Comparison of ENCODE assay signal across 19 cellular contexts in the genomic region with DNA sequence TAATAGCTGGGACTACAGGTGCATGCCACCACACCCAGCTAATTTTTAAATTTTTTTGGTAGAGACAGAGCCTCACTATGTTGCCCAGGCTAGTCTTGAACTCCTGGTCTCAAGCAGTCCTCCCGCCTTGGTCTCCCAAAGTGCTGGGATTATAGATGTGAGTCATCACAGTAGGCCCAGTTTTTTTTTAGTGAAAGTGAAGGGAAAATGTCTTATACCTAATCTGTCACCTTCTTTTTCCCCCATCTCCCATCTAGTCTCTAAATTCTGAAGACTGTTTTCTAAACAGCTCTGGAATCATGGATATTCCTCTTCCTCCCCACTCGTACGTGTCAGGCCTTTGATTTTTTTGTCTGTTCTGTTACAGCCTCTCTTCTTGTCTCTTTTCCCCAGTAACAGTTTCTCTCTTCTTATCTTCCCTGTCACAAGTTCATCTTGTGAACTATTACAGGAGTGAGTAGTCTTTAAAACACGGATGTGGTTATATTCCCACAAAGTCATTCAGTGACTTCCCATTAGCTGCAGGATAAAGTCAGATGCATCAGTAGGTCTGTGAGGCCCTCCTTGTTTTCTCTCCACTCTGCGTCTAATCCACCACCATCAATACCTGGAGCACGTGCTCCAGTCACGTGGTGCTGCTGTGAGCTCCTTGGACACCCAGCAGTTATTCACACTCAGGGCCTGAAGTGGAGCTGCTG. TPM values are rescaled to one million over a fixed set of nuclear protein-coding genes. Genes with fewer than 3 reads are reported as not detected.
DNase-seq lines count a peak whose midpoint lies in the region; ATAC-seq and TF ChIP-seq lines count a peak whose summit lies in the region.
"Had no signal": no experiment of that assay in that cellular context is flagged by ENCODE, and none has a peak within 500 bp of the region (broad histone marks: within the 10 kb centered on the region; RNA-seq: fewer than 3 reads in every experiment).

No MANE protein-coding gene starts in this region.

- TF ChIP-seq CTCF in natural killer cell (IDR thresholded peaks at IDR 0.05), result no peak

- H3K9me3 ChIP-seq in T-helper 17 cell (ENCODE audit: control insufficient read depth, low read length, poor library complexity, severe bottlenecking), result no peaks in the 10 kb centered on the region
- H3K9me3 ChIP-seq: sigmoid colon, tibial nerve had no signal

- peak overlapping the region in 1 of 2 donors; percentile 3 for H3K27ac Mint-ChIP-seq in natural killer cell treated with Interleukin-12 subunit alpha and Interleukin-12 subunit beta and Interleukin-15 and Interleukin-18, amount 100 ng/mL, for 72 hours
- H3K27ac Mint-ChIP-seq in natural killer cell, result no peak overlapping the region
- H3K27ac Mint-ChIP-seq in T-helper 17 cell, result no peak overlapping the region
- no peak overlapping the region for H3K27ac Mint-ChIP-seq in T-cell
- H3K27ac Mint-ChIP-seq: stimulated activated effector memory CD8-positive, alpha-beta T cell treated with anti-CD3 and anti-CD28 coated beads, Interleukin-12 subunit alpha, Interleukin-12 subunit beta, amount 100 ng/mL, for 72 hours had no signal

- no peaks in the 10 kb centered on the region for H3K27me3 Mint-ChIP-seq in natural killer cell treated with Interleukin-12 subunit alpha and Interleukin-12 subunit beta and Interleukin-15 and Interleukin-18, amount 100 ng/mL, for 72 hours
- H3K27me3 Mint-ChIP-seq in natural killer cell (ENCODE audit: low read depth in 2 of 2) (no peaks in the 10 kb centered on the region), T-helper 17 cell (no peaks in the 10 kb centered on the region), T-cell (no peaks in the 10 kb centered on the region)

- peaks cover 17 to 20% of the 10 kb centered on the region in 2 donors for H3K4me1 Mint-ChIP-seq in natural killer cell treated with Interleukin-12 subunit alpha and Interleukin-12 subunit beta and Interleukin-15 and Interleukin-18, amount 100 ng/mL, for 72 hours (ENCODE audit: low read depth in 2 of 2)
- H3K4me1 Mint-ChIP-seq in natural killer cell (peaks cover 18 to 20% of the 10 kb centered on the region in 2 donors), T-helper 17 cell (peaks cover 27% of the 10 kb centered on the region), T-cell (peaks cover 28 to 43% (median 29%) of the 10 kb centered on the region in 3 donors)

- intact Hi-C loops in natural killer cell (cut with micrococcal nuclease), result no loop called here

- CTCF ChIA-PET in T-cell (lab: Charles Lee), result no interaction called here

- peaks cover 27% of the 10 kb centered on the region for H3K36me3 Mint-ChIP-seq in natural killer cell treated with Interleukin-12 subunit alpha and Interleukin-12 subunit beta and Interleukin-15 and Interleukin-18, amount 100 ng/mL, for 72 hours
- H3K36me3 Mint-ChIP-seq in natural killer cell, result peaks cover 15% of the 10 kb centered on the region
- H3K36me3 Mint-ChIP-seq in T-helper 17 cell (ENCODE audit: low read depth), result peaks cover 10% of the 10 kb centered on the region
- H3K36me3 Mint-ChIP-seq in T-cell, result peaks cover 37% of the 10 kb centered on the region

- H3K4me3 Mint-ChIP-seq in natural killer cell treated with Interleukin-12 subunit alpha and Interleukin-12 subunit beta and Interleukin-15 and Interleukin-18, amount 100 ng/mL, for 72 hours, result peak overlapping the region; percentile 20
- H3K4me3 Mint-ChIP-seq in natural killer cell (no peak overlapping the region), T-helper 17 cell (peak overlapping the region; percentile 28), T-cell (peak overlapping the region in 1 of 3 donors; percentile 14)
- H3K4me3 Mint-ChIP-seq: stimulated activated effector memory CD8-positive, alpha-beta T cell treated with anti-CD3 and anti-CD28 coated beads, Interleukin-12 subunit alpha, Interleukin-12 subunit beta, amount 100 ng/mL, for 72 hours had no signal

- ATAC-seq in natural killer cell treated with Interleukin-12 subunit alpha and Interleukin-12 subunit beta and Interleukin-15 and Interleukin-18, amount 100 ng/mL, for 72 hours, result no peak
- no peak for ATAC-seq in natural killer cell
- no peak for ATAC-seq in T-helper 17 cell
- ATAC-seq in T-cell (replicated peaks in 1 of 4), result no peak
- ATAC-seq: foreskin keratinocyte; stimulated activated effector memory CD8-positive, alpha-beta T cell treated with anti-CD3 and anti-CD28 coated beads, Interleukin-12 subunit alpha, Interleukin-12 subunit beta, amount 100 ng/mL, for 72 hours had no signal

- POLR2A ChIA-PET in T-cell (lab: Charles Lee), result interaction anchor here in 1 of 2 donors (0.7 kb wide), 1 partner anchor 40 kb away, joined by 6 read pairs; no protein-coding TSS in a partner anchor

- DNase-seq in natural killer cell treated with Interleukin-12 subunit alpha and Interleukin-12 subunit beta and Interleukin-15 and Interleukin-18, amount 100 ng/mL, for 72 hours (ENCODE audit: low spot score), result no peak
- DNase-seq in natural killer cell (no peak), T-helper 17 cell (no peak), amniotic epithelial cell (ENCODE audit: low read depth) (peak; percentile 55), occipital lobe (lab: John Stamatoyannopoulos, UW) (no peak), NCI-H1694 treated with DMSO at 0.1 percent for 48 hours (lab: John Stamatoyannopoulos, UW) (no peak), T-cell (no peak)
- DNase-seq: amygdala, caudate nucleus, foreskin keratinocyte, hippocampal formation, NCI-H1417 treated with DMSO at 0.1 percent for 48 hours, NCI-H526, sigmoid colon had no signal

- H3K9me3 Mint-ChIP-seq in natural killer cell treated with Interleukin-12 subunit alpha and Interleukin-12 subunit beta and Interleukin-15 and Interleukin-18, amount 100 ng/mL, for 72 hours, result no peaks in the 10 kb centered on the region
- H3K9me3 Mint-ChIP-seq in natural killer cell, result no peaks in the 10 kb centered on the region
- no peaks in the 10 kb centered on the region for H3K9me3 Mint-ChIP-seq in T-cell
- H3K9me3 Mint-ChIP-seq: stimulated activated effector memory CD8-positive, alpha-beta T cell treated with anti-CD3 and anti-CD28 coated beads, Interleukin-12 subunit alpha, Interleukin-12 subunit beta, amount 100 ng/mL, for 72 hours had no signal

RNA-seq across cellular contexts. Expression of a gene that starts 2.9 kb away (rescaled TPM):
- 10 to 100 TPM; 60.5 to 88.0 TPM for total RNA-seq in natural killer cell treated with Interleukin-12 subunit alpha and Interleukin-12 subunit beta and Interleukin-15 and Interleukin-18, amount 100 ng/mL, for 72 hours
- total RNA-seq in natural killer cell (10 to 100 TPM; 61.4 to 75.9 (median 70.7) TPM), T-helper 17 cell (10 to 100 TPM; 47.8 to 69.3 TPM), occipital lobe (49.4 TPM), T-cell (10 to 100 TPM; 61.5 to 97.8 (median 78.8) TPM)

RNA-seq across cellular contexts. Expression of a gene that starts 43.8 kb away (rescaled TPM):
- total RNA-seq in natural killer cell treated with Interleukin-12 subunit alpha and Interleukin-12 subunit beta and Interleukin-15 and Interleukin-18, amount 100 ng/mL, for 72 hours, result 10 to 100 TPM; 30.8 to 44.3 TPM
- total RNA-seq in natural killer cell, result 10 to 100 TPM; 37.8 to 66.5 (median 44.7) TPM
- total RNA-seq in T-helper 17 cell, result 10 to 100 TPM; 33.2 to 52.4 TPM
- 53.0 TPM for total RNA-seq in occipital lobe
- 100 to 1,000 TPM in 1 of 5 donors, 10 to 100 TPM in 4; 40.5 to 105 (median 68.0) TPM for total RNA-seq in T-cell

RNA-seq across cellular contexts. Expression of a gene that starts 58.5 kb away (rescaled TPM):
- total RNA-seq in natural killer cell treated with Interleukin-12 subunit alpha and Interleukin-12 subunit beta and Interleukin-15 and Interleukin-18, amount 100 ng/mL, for 72 hours, result not detected
- 1 to 10 TPM in 1 of 3 donors, under 1 TPM in 1, not detected in 1; 0.45 to 7.7 TPM for total RNA-seq in natural killer cell
- not detected for total RNA-seq in T-helper 17 cell
- total RNA-seq in occipital lobe, result not detected
- total RNA-seq in T-cell, result 1 to 10 TPM in 3 of 5 donors, under 1 TPM in 2; 0.92 to 4.5 (median 2.6) TPM
- total RNA-seq: epithelial cell of proximal tubule, foreskin keratinocyte, H1, lung microvascular endothelial cell, sigmoid colon, tibial nerve had no signal
